8 cellular contexts compared by ENCODE assay signal in genomic region chr2:152222975-152223638, GRCh38. TPM values are rescaled to one million over a fixed set of nuclear protein-coding genes. Genes with fewer than 3 reads are reported as not detected.
DNase-seq lines count a peak whose midpoint lies in the region; ATAC-seq and TF ChIP-seq lines count a peak whose summit lies in the region.

No MANE protein-coding gene starts in this region.

- no peak for TF ChIP-seq CTCF in tibial artery (IDR thresholded peaks at IDR 0.05)

- intact Hi-C loops in right cardiac atrium (cut with DNase I) = no loop called here
- intact Hi-C loops in tibial artery (cut with DNase I; ENCODE audit: low total_unique reads) = loop anchor here (10.0 kb wide), 1 partner anchor 112 kb away; the partner anchor contains the start of gene FMNL2

- H3K36me3 ChIP-seq in SK-N-MC (ENCODE audit: insufficient read depth, low read length) = no peaks in the 10 kb centered on the region
- H3K36me3 ChIP-seq in tibial artery = no peaks in the 10 kb centered on the region

- DNase-seq in NCI-H1417 (lab: John Stamatoyannopoulos, UW) (peak in 2 of 3 experiments; percentile 57 to 62), NCI-H1417 treated with DMSO at 0.1 percent for 48 hours (lab: John Stamatoyannopoulos, UW) (no peak), SK-N-MC (ENCODE audit: low read depth, low spot score) (peak; percentile 97), right cardiac atrium (peak; percentile 51 to 86 (median 68)), tibial artery (peak; percentile 73 to 74), GOT3 (lab: John Stamatoyannopoulos, UW) (no peak)
- DNase-seq in activated effector memory CD4-positive, alpha-beta T cell treated with anti-CD3 and anti-CD28 coated beads, Interleukin-2, amount 50 U/mL, for 16 hours = no peak

- ATAC-seq in right cardiac atrium = peak; percentile 70 to 74
- ATAC-seq in HG02642 (IDR thresholded peaks at IDR 0.05; ENCODE audit: poor library complexity, unreplicated experiment) = no peak

- H3K9me3 ChIP-seq in SK-N-MC (ENCODE audit: low read depth, low read length) = no peaks in the 10 kb centered on the region
- H3K9me3 ChIP-seq in right cardiac atrium (ENCODE audit: control insufficient read depth, low read length) = no peaks in the 10 kb centered on the region
- no peaks in the 10 kb centered on the region for H3K9me3 ChIP-seq in tibial artery

- H3K27ac ChIP-seq in SK-N-MC (peak overlapping the region; percentile 89), right cardiac atrium (ENCODE audit: low read length) (peak overlapping the region; percentile 50), tibial artery (peak overlapping the region; percentile 67 to 71)

- H3K4me1 ChIP-seq in right cardiac atrium (ENCODE audit: control insufficient read depth, insufficient read depth, low read length) (peaks cover 4% of the 10 kb centered on the region), tibial artery (peaks cover 0 to 30% (median 14%) of the 10 kb centered on the region in 4 donors)

- H3K4me3 ChIP-seq in SK-N-MC (peak overlapping the region; percentile 66), right cardiac atrium (ENCODE audit: low read length) (no peak overlapping the region), tibial artery (no peak overlapping the region)

- peak overlapping the region; percentile 16 for H3K9ac ChIP-seq in SK-N-MC (ENCODE audit: insufficient read length)

- no peaks in the 10 kb centered on the region for H3K27me3 ChIP-seq in right cardiac atrium (ENCODE audit: control insufficient read depth, insufficient read depth)
- H3K27me3 ChIP-seq in tibial artery = no peaks in the 10 kb centered on the region

- WGBS in right cardiac atrium = 20% methylated on average over 7 of the region's 7 CpGs

RNA-seq across cellular contexts. Expression of gene STAM2, which starts 47.5 kb away (rescaled TPM):
- 10 to 100 TPM; 25.0 to 32.2 (median 28.9) TPM for total RNA-seq in right cardiac atrium
- 8.2 TPM for polyA plus RNA-seq in right cardiac atrium

Comparison
In these comparisons a context has a peak if more than half of its experiments do, and no peak if none do; other contexts are left out.
1. DNase-seq: peak in NCI-H1417 (2 of 3), SK-N-MC (single experiment), right cardiac atrium (3 of 3) and tibial artery (2 of 2); none in NCI-H1417 treated with DMSO at 0.1 percent for 48 hours (single experiment), activated effector memory CD4-positive, alpha-beta T cell treated with anti-CD3 and anti-CD28 coated beads, Interleukin-2, amount 50 U/mL, for 16 hours (single experiment) and GOT3 (single experiment).
2. Peak in every context shown above with its lines, with median percentiles within 50 percentile points of each other: H3K27ac ChIP-seq.